Comparison of ENCODE assay signal across 25 cellular contexts in the genomic region with DNA sequence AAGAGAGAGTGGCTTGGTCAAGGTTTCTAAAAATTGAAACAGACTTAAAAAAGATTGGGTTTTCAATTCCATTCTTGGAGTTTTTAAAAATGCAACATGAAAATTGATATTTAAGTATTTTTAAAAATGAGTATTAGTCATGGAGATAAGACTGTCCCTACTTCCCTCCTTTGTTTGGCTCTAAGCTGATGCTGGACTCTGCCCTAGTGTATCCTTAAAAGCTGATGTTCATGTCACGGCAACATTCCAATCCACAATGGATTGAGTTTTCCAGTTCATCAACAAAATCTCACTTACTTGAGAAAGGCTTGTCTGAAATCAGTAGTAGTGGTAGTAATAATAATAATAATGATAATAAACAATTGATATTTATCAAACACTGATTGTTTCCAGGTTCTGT.
DNase-seq lines count a peak whose midpoint lies in the region; ATAC-seq, FAIRE-seq and TF ChIP-seq lines count a peak whose summit lies in the region.
"Had no signal": no experiment of that assay in that cellular context is flagged by ENCODE, and none has a peak within 500 bp of the region (broad histone marks: within the 10 kb centered on the region; RNA-seq: fewer than 3 reads in every experiment).

No MANE protein-coding gene starts in this region.

- peaks cover 4% of the 10 kb centered on the region for H3K4me1 ChIP-seq in right cardiac atrium (ENCODE audit: control insufficient read depth, insufficient read depth, low read length)
- peaks cover 0 to 56% of the 10 kb centered on the region in 2 donors for H3K4me1 ChIP-seq in right atrium auricular region
- peaks cover 43% of the 10 kb centered on the region for H3K4me1 ChIP-seq in endothelial cell of umbilical vein (ENCODE audit: control insufficient read depth, extremely low read depth, insufficient read depth, low read length)

- H3K36me3 ChIP-seq in right atrium auricular region (no peaks in the 10 kb centered on the region), endothelial cell of umbilical vein (ENCODE audit: control insufficient read depth in 2 of 2, extremely low read depth in 1 of 2, insufficient read depth in 2 of 2, low read length in 2 of 2) (no peaks in the 10 kb centered on the region)
- H3K36me3 ChIP-seq: BLaER1 treated with 17β-estradiol and CSF1 and Interleukin-3, amounts not matched to agents 10 nM and 100 nM; left lung; neural progenitor cell had no signal

- POLR2A ChIA-PET in endothelial cell of umbilical vein (lab: Charles Lee) = interaction anchor here (1.0 to 1.5 kb wide), 3 partner anchors 18 to 120 kb away, joined by 3 to 5 read pairs (median 4); no protein-coding TSS in a partner anchor
- POLR2A ChIA-PET in activated CD4-positive, alpha-beta T cell treated with anti-CD3 and anti-CD28 coated beads for 36 hours (lab: Charles Lee) = no interaction called here

- H3K4me3 ChIP-seq in right cardiac atrium (ENCODE audit: low read length) = no peak overlapping the region
- H3K4me3 ChIP-seq in right atrium auricular region = no peak overlapping the region
- H3K4me3 ChIP-seq in endothelial cell of umbilical vein (replicated peaks in 1 of 3; ENCODE audit: insufficient read depth in 1 of 3, low read depth in 1 of 3, low read length in 3 of 3) = no peak overlapping the region
- H3K4me3 ChIP-seq: BLaER1 treated with 17β-estradiol and CSF1 and Interleukin-3, amounts not matched to agents 10 nM and 100 nM; left lung; neural progenitor cell; psoas muscle had no signal

- no peaks in the 10 kb centered on the region for H3K27me3 Mint-ChIP-seq in activated CD4-positive, alpha-beta T cell treated with anti-CD3 and anti-CD28 coated beads for 36 hours
- H3K27me3 Mint-ChIP-seq: stimulated activated naive CD8-positive, alpha-beta T cell treated with anti-CD3 and anti-CD28 coated beads, Interleukin-15, Interleukin-2, amounts not matched to agents 100 ng/mL and 50 ng/mL, for 24 hours; type B pancreatic cell had no signal

- intact Hi-C loops in right cardiac atrium (cut with DNase I) = no loop called here
- intact Hi-C loops in endothelial cell of umbilical vein (cut with micrococcal nuclease) = loop anchor here (1.0 to 5.0 kb wide), 2 partner anchors 8 to 531 kb away; no protein-coding TSS in a partner anchor
- intact Hi-C loops in activated CD4-positive, alpha-beta T cell treated with anti-CD3 and anti-CD28 coated beads for 36 hours (cut with DNase I, micrococcal nuclease) = no loop called here

- H3K79me2 ChIP-seq in endothelial cell of umbilical vein (ENCODE audit: control insufficient read depth, insufficient read depth, low read length) = no peaks in the 10 kb centered on the region

- H3K9me3 Mint-ChIP-seq in activated CD4-positive, alpha-beta T cell treated with anti-CD3 and anti-CD28 coated beads for 36 hours (ENCODE audit: low read depth) = no peaks in the 10 kb centered on the region
- H3K9me3 Mint-ChIP-seq: neural progenitor cell; stimulated activated naive CD8-positive, alpha-beta T cell treated with anti-CD3 and anti-CD28 coated beads, Interleukin-15, Interleukin-2, amounts not matched to agents 100 ng/mL and 50 ng/mL, for 24 hours; type B pancreatic cell had no signal

- no peaks in the 10 kb centered on the region for H3K27me3 ChIP-seq in right cardiac atrium (ENCODE audit: control insufficient read depth, insufficient read depth)
- no peaks in the 10 kb centered on the region for H3K27me3 ChIP-seq in right atrium auricular region
- no peaks in the 10 kb centered on the region for H3K27me3 ChIP-seq in endothelial cell of umbilical vein (ENCODE audit: control insufficient read depth in 2 of 2, insufficient read depth in 2 of 2, low read length in 2 of 2)
- H3K27me3 ChIP-seq: BLaER1 treated with 17β-estradiol and CSF1 and Interleukin-3, amounts not matched to agents 10 nM and 100 nM; left lung; neural progenitor cell had no signal

- TF ChIP-seq CTCF in right atrium auricular region (IDR thresholded peaks at IDR 0.05) = no peak
- no peak for TF ChIP-seq CTCF in endothelial cell of umbilical vein (IDR thresholded peaks at IDR 0.05; ENCODE audit: extremely low read depth in 1 of 2, insufficient read depth in 1 of 2, low read depth in 1 of 2, low read length in 2 of 2)

- no peaks in the 10 kb centered on the region for H3K4me1 Mint-ChIP-seq in activated CD4-positive, alpha-beta T cell treated with anti-CD3 and anti-CD28 coated beads for 36 hours

- H3K9me1 ChIP-seq in endothelial cell of umbilical vein (replicated peaks; ENCODE audit: control insufficient read depth, extremely low read depth, insufficient read depth, low read length) = no peaks in the 10 kb centered on the region

- peak; percentile 37 for FAIRE-seq in endothelial cell of umbilical vein (lab: Jason Lieb, UNC)

- WGBS in right cardiac atrium = 46% methylated on average over 1 of the region's 1 CpG

- no peak for TF ChIP-seq POLR2A in endothelial cell of umbilical vein (IDR thresholded peaks at IDR 0.05; ENCODE audit: low read depth, low read length)

- H3K36me3 Mint-ChIP-seq in activated CD4-positive, alpha-beta T cell treated with anti-CD3 and anti-CD28 coated beads for 36 hours (ENCODE audit: low read depth) = no peaks in the 10 kb centered on the region
- H3K36me3 Mint-ChIP-seq: neural progenitor cell, type B pancreatic cell had no signal

- no peak overlapping the region for H2AFZ ChIP-seq in endothelial cell of umbilical vein (ENCODE audit: low read depth, low read length)
- H2AFZ ChIP-seq: neural progenitor cell had no signal

- H3K27ac ChIP-seq in right cardiac atrium (ENCODE audit: low read length) (no peak overlapping the region), right atrium auricular region (no peak overlapping the region), endothelial cell of umbilical vein (ENCODE audit: insufficient read depth, low read depth, low read length) (peak overlapping the region; percentile 97)
- H3K27ac ChIP-seq: BLaER1 treated with 17β-estradiol and CSF1 and Interleukin-3, amounts not matched to agents 10 nM and 100 nM; neural progenitor cell; psoas muscle had no signal

- dilution Hi-C loops in endothelial cell of umbilical vein (cut with MboI; ENCODE audit: extremely low pct_ligation_motif_present, low sequenced_read_pairs) = no loop called here

- BruUV-seq in endothelial cell of umbilical vein (replicated peaks; lab: Mats Ljungman, UMichigan) = no TSS peak

- H3K9me3 ChIP-seq in right cardiac atrium (ENCODE audit: control insufficient read depth, low read length) = no peaks in the 10 kb centered on the region
- H3K9me3 ChIP-seq in right atrium auricular region = no peaks in the 10 kb centered on the region
- no peaks in the 10 kb centered on the region for H3K9me3 ChIP-seq in endothelial cell of umbilical vein (replicated peaks; ENCODE audit: control insufficient read depth, insufficient read depth, low read length)
- H3K9me3 ChIP-seq: BLaER1 treated with 17β-estradiol and CSF1 and Interleukin-3, amounts not matched to agents 10 nM and 100 nM; left lung; psoas muscle had no signal

- H3K9ac ChIP-seq in endothelial cell of umbilical vein (replicated peaks; ENCODE audit: extremely low read depth, insufficient read depth, low read length) = peak overlapping the region; percentile 78
- H3K9ac ChIP-seq: BLaER1 treated with 17β-estradiol and CSF1 and Interleukin-3, amounts not matched to agents 10 nM and 100 nM; neural progenitor cell had no signal

- H4K20me1 ChIP-seq in endothelial cell of umbilical vein (replicated peaks; ENCODE audit: control insufficient read depth, extremely low read depth, insufficient read depth, low read length) = no peaks in the 10 kb centered on the region
- H4K20me1 ChIP-seq: BLaER1 treated with 17β-estradiol and CSF1 and Interleukin-3, amounts not matched to agents 10 nM and 100 nM had no signal

- no peak overlapping the region for H3K4me3 Mint-ChIP-seq in activated CD4-positive, alpha-beta T cell treated with anti-CD3 and anti-CD28 coated beads for 36 hours
- H3K4me3 Mint-ChIP-seq: activated T-cell treated with anti-CD3 and anti-CD28 coated beads, Interleukin-2, amount 50 U/mL, for 72 hours; neural progenitor cell; stimulated activated naive CD8-positive, alpha-beta T cell treated with anti-CD3 and anti-CD28 coated beads, Interleukin-15, Interleukin-2, amounts not matched to agents 100 ng/mL and 50 ng/mL, for 24 hours; type B pancreatic cell had no signal

- peak overlapping the region; percentile 61 for H3K4me2 ChIP-seq in endothelial cell of umbilical vein (ENCODE audit: insufficient read depth, low read length)
- H3K4me2 ChIP-seq: BLaER1 treated with 17β-estradiol and CSF1 and Interleukin-3, amounts not matched to agents 10 nM and 100 nM; neural progenitor cell had no signal

- DNase-seq in right cardiac atrium (no peak), right atrium auricular region (ENCODE audit: low spot score) (no peak), endothelial cell of umbilical vein (ENCODE audit: low read depth, low spot score) (peak; percentile 86), lung microvascular endothelial cell (ENCODE audit: low read depth in 2 of 2) (peak; percentile 29 to 87), islet precursor cell (no peak), COLO668 (lab: John Stamatoyannopoulos, UW; ENCODE audit: unreplicated experiment) (no peak)
- DNase-seq in activated effector memory CD4-positive, alpha-beta T cell treated with Interleukin-2 at 50 U/mL for 16 hours = no peak
- DNase-seq in activated CD4-positive, alpha-beta T cell treated with anti-CD3 and anti-CD28 coated beads for 36 hours = no peak
- DNase-seq: ACHN; activated CD4-positive, alpha-beta T cell treated with anti-CD3 and anti-CD28 coated beads for 1 hour; activated naive CD4-positive, alpha-beta T cell treated with anti-CD3 and anti-CD28 coated beads, Interleukin-2, amount 50 U/mL, for 16 hours; activated T-cell treated with anti-CD3 and anti-CD28 coated beads, Interleukin-2, amount 50 U/mL, for 72 hours; aorta; Calu3; EL; left lung; NCI-H1105 treated with DMSO at 0.1 percent for 48 hours; NCI-H2081 treated with DMSO at 0.1 percent for 48 hours; psoas muscle; stimulated activated CD4-positive, alpha-beta T cell treated with anti-CD3 and anti-CD28 coated beads, Interleukin-4, amount 100 ng/mL, for 24 hours had no signal

- CTCF ChIA-PET in endothelial cell of umbilical vein (lab: Charles Lee) = interaction anchor here (1.0 to 3.1 kb wide), 4 partner anchors 11 to 170 kb away, joined by 3 to 18 read pairs (median 4); no protein-coding TSS in a partner anchor
- CTCF ChIA-PET in activated CD4-positive, alpha-beta T cell treated with anti-CD3 and anti-CD28 coated beads for 36 hours (lab: Charles Lee) = interaction anchor here (0.8 kb wide), 1 partner anchor 36 kb away, joined by 3 read pairs; no protein-coding TSS in a partner anchor

- peak; percentile 46 to 56 for ATAC-seq in right cardiac atrium
- no peak for ATAC-seq in activated CD4-positive, alpha-beta T cell treated with anti-CD3 and anti-CD28 coated beads for 36 hours
- ATAC-seq: activated T-cell treated with anti-CD3 and anti-CD28 coated beads, Interleukin-2, amount 50 U/mL, for 72 hours; esophagus mucosa; psoas muscle had no signal

- no peak overlapping the region for H3K27ac Mint-ChIP-seq in activated CD4-positive, alpha-beta T cell treated with anti-CD3 and anti-CD28 coated beads for 36 hours
- H3K27ac Mint-ChIP-seq: neural progenitor cell; stimulated activated naive CD8-positive, alpha-beta T cell treated with anti-CD3 and anti-CD28 coated beads, Interleukin-15, Interleukin-2, amounts not matched to agents 100 ng/mL and 50 ng/mL, for 24 hours had no signal

TF ChIP-seq in endothelial cell of umbilical vein, 7 proteins besides CTCF, POLR2A, EP300 and RAD21 (continues in another document):
- TF ChIP-seq EZH2 (IDR thresholded peaks at IDR 0.05; ENCODE audit: borderline replicate concordance, low read depth, low read length, severe bottlenecking) = no peak

Comparison
In these comparisons a context has a peak if more than half of its experiments do, and no peak if none do; other contexts are left out.
1. DNase-seq: peak in endothelial cell of umbilical vein (single experiment) and lung microvascular endothelial cell (2 of 2); none in right cardiac atrium (0 of 3), right atrium auricular region (single experiment), activated effector memory CD4-positive, alpha-beta T cell treated with Interleukin-2 at 50 U/mL for 16 hours (single experiment), islet precursor cell (single experiment), activated CD4-positive, alpha-beta T cell treated with anti-CD3 and anti-CD28 coated beads for 36 hours (single experiment) and COLO668 (single experiment).